Comparison of ENCODE assay signal across 8 cellular contexts in genomic region chr11:18012314-18012905, GRCh38. TPM values are rescaled to one million over a fixed set of nuclear protein-coding genes. Genes with fewer than 3 reads are reported as not detected.
DNase-seq lines count a peak whose midpoint lies in the region; ATAC-seq and TF ChIP-seq lines count a peak whose summit lies in the region.

No MANE protein-coding gene starts in this region.

- H3K27me3 Mint-ChIP-seq in CD4-positive, alpha-beta T cell, result no peaks in the 10 kb centered on the region
- no peaks in the 10 kb centered on the region for H3K27me3 Mint-ChIP-seq in activated T-helper 2 cell treated with anti-CD3 and anti-CD28 coated beads, Interferon-gamma antibody, Interleukin-2, Interleukin-4, amounts not matched to agents 10 μg/mL and 5 μg/mL and 100 μg/mL, durations not matched to agents 14 hours and 24 hours and 36 hours (ENCODE audit: low read depth)

- POLR2A ChIA-PET in CD4-positive, alpha-beta T cell (lab: Charles Lee), result interaction anchor here (1.0 to 2.8 kb wide), 9 partner anchors 9 to 1104 kb away, joined by 3 to 12 read pairs (median 4); partner anchors contain the start of genes LDHA, SAAL1 and SPTY2D1

- ATAC-seq in CD4-positive, alpha-beta T cell (ENCODE audit: poor library complexity), result no peak
- ATAC-seq in GM21526 (IDR thresholded peaks at IDR 0.05; ENCODE audit: low FRiP score, unreplicated experiment), result peak; percentile 9

- TF ChIP-seq CTCF in CD4-positive, alpha-beta T cell (IDR thresholded peaks at IDR 0.05), result no peak
- TF ChIP-seq CTCF in NB4 (IDR thresholded peaks at IDR 0.05; ENCODE audit: low read depth, low read length), result no peak

- no peaks in the 10 kb centered on the region for H3K27me3 ChIP-seq in CD4-positive, alpha-beta T cell (ENCODE audit: control insufficient read depth, insufficient read depth, low read length)

- peak overlapping the region; percentile 75 for H3K4me3 ChIP-seq in NB4 (ENCODE audit: low read depth, low read length)

- peak in 6 of 10 experiments; percentile 4 to 38 (median 10) for DNase-seq in CD4-positive, alpha-beta T cell
- DNase-seq in NB4 (ENCODE audit: low read depth) (peak; percentile 55), germinal center (ENCODE audit: low spot score) (peak; percentile 24), nucleus accumbens (lab: John Stamatoyannopoulos, UW) (peak in 32 of 56 donors; percentile 9 to 65 (median 39)), SKM-1 (lab: John Stamatoyannopoulos, UW; ENCODE audit: unreplicated experiment) (no peak), NCI-H226 (no peak)
- no peak for DNase-seq in activated T-helper 2 cell treated with anti-CD3 and anti-CD28 coated beads, Interferon-gamma antibody, Interleukin-2, Interleukin-4, amounts not matched to agents 10 μg/mL and 5 μg/mL and 100 μg/mL, durations not matched to agents 14 hours and 24 hours and 36 hours (ENCODE audit: low spot score)

- no peaks in the 10 kb centered on the region for H3K9me3 Mint-ChIP-seq in CD4-positive, alpha-beta T cell
- H3K9me3 Mint-ChIP-seq in activated T-helper 2 cell treated with anti-CD3 and anti-CD28 coated beads, Interferon-gamma antibody, Interleukin-2, Interleukin-4, amounts not matched to agents 10 μg/mL and 5 μg/mL and 100 μg/mL, durations not matched to agents 14 hours and 24 hours and 36 hours, result no peaks in the 10 kb centered on the region

- peaks cover 33% of the 10 kb centered on the region for H3K4me1 Mint-ChIP-seq in CD4-positive, alpha-beta T cell (ENCODE audit: low read depth)
- peaks cover 33% of the 10 kb centered on the region for H3K4me1 Mint-ChIP-seq in activated T-helper 2 cell treated with anti-CD3 and anti-CD28 coated beads, Interferon-gamma antibody, Interleukin-2, Interleukin-4, amounts not matched to agents 10 μg/mL and 5 μg/mL and 100 μg/mL, durations not matched to agents 14 hours and 24 hours and 36 hours (ENCODE audit: low read depth)

- H3K4me3 Mint-ChIP-seq in CD4-positive, alpha-beta T cell, result peak overlapping the region; percentile 98
- peak overlapping the region; percentile 90 for H3K4me3 Mint-ChIP-seq in activated T-helper 2 cell treated with anti-CD3 and anti-CD28 coated beads, Interferon-gamma antibody, Interleukin-2, Interleukin-4, amounts not matched to agents 10 μg/mL and 5 μg/mL and 100 μg/mL, durations not matched to agents 14 hours and 24 hours and 36 hours (ENCODE audit: low read depth)

- no peak for TF ChIP-seq POLR2A in NB4 (IDR thresholded peaks at IDR 0.05; ENCODE audit: extremely low read depth, insufficient read length)

- CTCF ChIA-PET in CD4-positive, alpha-beta T cell (lab: Charles Lee), result interaction anchor here (0.6 to 0.7 kb wide), 2 partner anchors 65 to 299 kb away, joined by 3 read pairs; no protein-coding TSS in a partner anchor

- peaks cover 18% of the 10 kb centered on the region for H3K36me3 Mint-ChIP-seq in CD4-positive, alpha-beta T cell (ENCODE audit: low read depth)
- peaks cover 3% of the 10 kb centered on the region for H3K36me3 Mint-ChIP-seq in activated T-helper 2 cell treated with anti-CD3 and anti-CD28 coated beads, Interferon-gamma antibody, Interleukin-2, Interleukin-4, amounts not matched to agents 10 μg/mL and 5 μg/mL and 100 μg/mL, durations not matched to agents 14 hours and 24 hours and 36 hours (ENCODE audit: low read depth)

- intact Hi-C loops in CD4-positive, alpha-beta T cell (cut with DNase I, micrococcal nuclease), result loop anchor here (5.0 to 10.0 kb wide), 8 partner anchors 310 to 1278 kb away; partner anchors contain the start of genes GTF2H1 (in 2 of the 2), HPS5 (in 2 of the 2), C11orf58 (in 1 of the 2) and PIK3C2A (in 1 of the 2)
- intact Hi-C loops in activated T-helper 2 cell treated with anti-CD3 and anti-CD28 coated beads, Interferon-gamma antibody, Interleukin-2, Interleukin-4, amounts not matched to agents 10 μg/mL and 5 μg/mL and 100 μg/mL, durations not matched to agents 14 hours and 24 hours and 36 hours (cut with micrococcal nuclease), result loop anchor here (2.0 to 10.0 kb wide), 5 partner anchors 310 to 935 kb away; partner anchors contain the start of genes GTF2H1, HPS5, RPS13 and SPTY2D1

- H3K9me3 ChIP-seq in CD4-positive, alpha-beta T cell (ENCODE audit: control insufficient read depth, low read length), result no peaks in the 10 kb centered on the region

- peak overlapping the region; percentile 92 for H3K27ac Mint-ChIP-seq in CD4-positive, alpha-beta T cell
- peak overlapping the region; percentile 85 for H3K27ac Mint-ChIP-seq in activated T-helper 2 cell treated with anti-CD3 and anti-CD28 coated beads, Interferon-gamma antibody, Interleukin-2, Interleukin-4, amounts not matched to agents 10 μg/mL and 5 μg/mL and 100 μg/mL, durations not matched to agents 14 hours and 24 hours and 36 hours

- H3K27ac ChIP-seq in CD4-positive, alpha-beta T cell (ENCODE audit: low read depth, low read length), result peak overlapping the region; percentile 66

RNA-seq across cellular contexts. Expression of gene SERGEF, which starts 0.4 kb away (rescaled TPM):
- total RNA-seq in CD4-positive, alpha-beta T cell, result 10 to 100 TPM; 35.2 to 37.1 TPM
- total RNA-seq in activated T-helper 2 cell treated with anti-CD3 and anti-CD28 coated beads, Interferon-gamma antibody, Interleukin-2, Interleukin-4, amounts not matched to agents 10 μg/mL and 5 μg/mL and 100 μg/mL, durations not matched to agents 14 hours and 24 hours and 36 hours, result 39.5 and 43.9 TPM in 2 replicates

RNA-seq across cellular contexts. Expression of gene TPH1, which starts 33.7 kb away (rescaled TPM):
- 1 to 10 TPM; 1.1 to 1.5 TPM for total RNA-seq in CD4-positive, alpha-beta T cell
- total RNA-seq in activated T-helper 2 cell treated with anti-CD3 and anti-CD28 coated beads, Interferon-gamma antibody, Interleukin-2, Interleukin-4, amounts not matched to agents 10 μg/mL and 5 μg/mL and 100 μg/mL, durations not matched to agents 14 hours and 24 hours and 36 hours, result 0.34 and 0.60 TPM in 2 replicates

Comparison
In these comparisons a context has a peak if more than half of its experiments do, and no peak if none do; other contexts are left out.
1. DNase-seq: peak in CD4-positive, alpha-beta T cell (6 of 10), NB4 (single experiment), germinal center (single experiment) and nucleus accumbens (32 of 56); none in activated T-helper 2 cell treated with anti-CD3 and anti-CD28 coated beads, Interferon-gamma antibody, Interleukin-2, Interleukin-4, amounts not matched to agents 10 μg/mL and 5 μg/mL and 100 μg/mL, durations not matched to agents 14 hours and 24 hours and 36 hours (single experiment), SKM-1 (single experiment) and NCI-H226 (single experiment).